ENCODE assay signal across 10 cellular contexts in the genomic region with DNA sequence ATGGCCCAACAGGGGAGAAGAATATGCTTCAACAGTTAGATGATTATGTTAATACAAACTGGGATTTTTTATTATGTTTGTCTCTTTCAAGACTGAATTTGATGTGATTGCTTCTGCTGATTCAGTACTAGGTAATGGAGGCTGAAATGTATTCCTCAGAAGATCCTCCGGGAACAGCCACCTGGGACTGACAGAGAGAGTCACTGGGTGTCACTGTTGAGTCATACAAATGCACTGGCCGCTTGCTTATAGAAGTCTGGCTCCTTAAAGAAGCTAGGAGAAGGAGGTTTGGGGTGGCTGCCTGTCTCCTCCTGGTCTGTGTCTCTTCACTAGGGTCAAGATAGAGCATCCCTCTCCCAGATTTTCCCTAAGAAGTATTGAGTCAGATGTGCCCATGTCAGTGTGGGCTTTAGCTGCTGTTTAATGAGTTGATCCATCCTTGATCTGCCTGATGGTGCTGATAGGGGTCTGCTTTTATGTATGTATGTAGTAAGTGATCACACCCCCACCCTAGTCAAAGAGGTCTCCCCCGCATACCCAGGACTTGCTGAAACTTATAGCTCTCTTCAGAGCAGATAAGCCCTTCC.
DNase-seq lines count a peak whose midpoint lies in the region; ATAC-seq and TF ChIP-seq lines count a peak whose summit lies in the region.
"Had no signal": no experiment of that assay in that cellular context is flagged by ENCODE, and none has a peak within 500 bp of the region (broad histone marks: within the 10 kb centered on the region; RNA-seq: fewer than 3 reads in every experiment).

No MANE protein-coding gene starts in this region.

- WGBS in mesenchymal stem cell: 9% methylated on average over 2 of the region's 3 CpGs

- H3K4me3 ChIP-seq in GM12864 (ENCODE audit: low read depth, low read length) (no peak overlapping the region), mesenchymal stem cell (ENCODE audit: insufficient read depth in 1 of 2, low read depth in 1 of 2, low read length in 2 of 2) (no peak overlapping the region)
- H3K4me3 ChIP-seq: K562, lung had no signal

- POLR2A ChIA-PET in MCF 10A (lab: Yijun Ruan, JAX): interaction anchor here (0.6 to 0.7 kb wide), 2 partner anchors 67 to 977 kb away, joined by 3 read pairs; no protein-coding TSS in a partner anchor

- DNase-seq in GM12864 (ENCODE audit: low read depth) (no peak), NCI-H2107 treated with DMSO at 0.1 percent for 48 hours (lab: John Stamatoyannopoulos, UW; ENCODE audit: unreplicated experiment) (peak; percentile 33), MCF 10A (ENCODE audit: unreplicated experiment) (peak; percentile 73), mesenchymal stem cell (peak; percentile 46), 8988T (no peak)

- H2BK15ac ChIP-seq in mesenchymal stem cell (ENCODE audit: low read depth, poor library complexity, severe bottlenecking): no peak overlapping the region

- BruUV-seq in MCF 10A (replicated peaks; lab: Mats Ljungman, UMichigan): no TSS peak

- no peaks in the 10 kb centered on the region for H3K36me3 ChIP-seq in mesenchymal stem cell (ENCODE audit: control insufficient read depth in 1 of 2, insufficient read depth in 2 of 2, low read depth in 1 of 2, low read length in 2 of 2)

- H3K9me3 ChIP-seq in mesenchymal stem cell (ENCODE audit: control insufficient read depth, low read length): no peaks in the 10 kb centered on the region

- no peaks in the 10 kb centered on the region for H3K27me3 Mint-ChIP-seq in MCF 10A (ENCODE audit: insufficient read depth, unreplicated experiment)

- no peak overlapping the region for H2AK5ac ChIP-seq in mesenchymal stem cell (ENCODE audit: low read length, severe bottlenecking)

- H4K8ac ChIP-seq in mesenchymal stem cell (ENCODE audit: low read length): no peak overlapping the region

- no peaks in the 10 kb centered on the region for H3K9me3 Mint-ChIP-seq in MCF 10A (ENCODE audit: unreplicated experiment)

- no peaks in the 10 kb centered on the region for H3K4me1 ChIP-seq in mesenchymal stem cell (ENCODE audit: control insufficient read depth, insufficient read depth, low read depth, low read length)

- no peak overlapping the region for H3K4me2 ChIP-seq in mesenchymal stem cell (ENCODE audit: low read length, poor library complexity, severe bottlenecking)

- H3K18ac ChIP-seq in mesenchymal stem cell (ENCODE audit: low read depth in 1 of 2, low read length in 2 of 2): no peak overlapping the region

- H3K27ac Mint-ChIP-seq in MCF 10A (ENCODE audit: low read depth, unreplicated experiment): no peak overlapping the region

- no peak overlapping the region for H2BK120ac ChIP-seq in mesenchymal stem cell (ENCODE audit: low read depth, low read length)

- H2AFZ ChIP-seq in mesenchymal stem cell (ENCODE audit: low read depth, low read length): no peak overlapping the region

- no peak overlapping the region for H3K4me3 Mint-ChIP-seq in MCF 10A (ENCODE audit: unreplicated experiment)

- CTCF ChIA-PET in MCF 10A (lab: Yijun Ruan, JAX): interaction anchor here (0.6 to 2.6 kb wide), 46 partner anchors 11 to 1937 kb away, joined by 3 to 26 read pairs (median 3); no protein-coding TSS in a partner anchor

- no peaks in the 10 kb centered on the region for H3K27me3 ChIP-seq in mesenchymal stem cell (ENCODE audit: control insufficient read depth in 1 of 2, insufficient read depth in 1 of 2, low read length in 2 of 2)

- intact Hi-C loops in MCF 10A (cut with micrococcal nuclease): loop anchor here (1.0 to 5.0 kb wide), 6 partner anchors 74 to 1881 kb away; no protein-coding TSS in a partner anchor

- H3K9ac ChIP-seq in mesenchymal stem cell (ENCODE audit: low read length): no peak overlapping the region

- H3K79me1 ChIP-seq in mesenchymal stem cell (replicated peaks; ENCODE audit: low read length, poor library complexity, severe bottlenecking): no peaks in the 10 kb centered on the region

- ATAC-seq in HG03159 (IDR thresholded peaks at IDR 0.05; ENCODE audit: unreplicated experiment): no peak
- no peak for ATAC-seq in HG02759 (IDR thresholded peaks at IDR 0.05; ENCODE audit: unreplicated experiment)
- no peak for ATAC-seq in GM18520 (IDR thresholded peaks at IDR 0.05; ENCODE audit: unreplicated experiment)
- ATAC-seq: K562 had no signal

- H4K91ac ChIP-seq in mesenchymal stem cell (ENCODE audit: low read length): no peak overlapping the region

- TF ChIP-seq CTCF in GM12864 (IDR thresholded peaks at IDR 0.05; ENCODE audit: low read depth, low read length, missing control alignments) (peak; percentile 14), MCF 10A (IDR thresholded peaks at IDR 0.05; ENCODE audit: unreplicated experiment) (peak; percentile 57)

- peaks cover 11% of the 10 kb centered on the region for H3K4me1 Mint-ChIP-seq in MCF 10A (ENCODE audit: insufficient read depth, unreplicated experiment)

- H3K36me3 Mint-ChIP-seq in MCF 10A (ENCODE audit: insufficient read depth, unreplicated experiment): no peaks in the 10 kb centered on the region

- H3K4ac ChIP-seq in mesenchymal stem cell (ENCODE audit: low read depth in 1 of 2, low read length in 2 of 2): no peak overlapping the region

- H2BK12ac ChIP-seq in mesenchymal stem cell (ENCODE audit: low read length in 2 of 2): no peak overlapping the region

- H3K27ac ChIP-seq in mesenchymal stem cell (ENCODE audit: low read length, poor library complexity, severe bottlenecking): no peak overlapping the region

- H3K14ac ChIP-seq in mesenchymal stem cell (ENCODE audit: low read length in 2 of 2): no peak overlapping the region

- H3K23ac ChIP-seq in mesenchymal stem cell (ENCODE audit: low read length in 2 of 2): no peak overlapping the region

- no peak overlapping the region for H2BK5ac ChIP-seq in mesenchymal stem cell (ENCODE audit: low read depth, low read length, poor library complexity, severe bottlenecking)

Comparison
In these comparisons a context has a peak if more than half of its experiments do, and no peak if none do; other contexts are left out.
1. DNase-seq: peak in NCI-H2107 treated with DMSO at 0.1 percent for 48 hours (single experiment), MCF 10A (single experiment) and mesenchymal stem cell (single experiment); none in GM12864 (single experiment) and 8988T (single experiment).